1 cellular context compared by ENCODE assay signal in the genomic region with DNA sequence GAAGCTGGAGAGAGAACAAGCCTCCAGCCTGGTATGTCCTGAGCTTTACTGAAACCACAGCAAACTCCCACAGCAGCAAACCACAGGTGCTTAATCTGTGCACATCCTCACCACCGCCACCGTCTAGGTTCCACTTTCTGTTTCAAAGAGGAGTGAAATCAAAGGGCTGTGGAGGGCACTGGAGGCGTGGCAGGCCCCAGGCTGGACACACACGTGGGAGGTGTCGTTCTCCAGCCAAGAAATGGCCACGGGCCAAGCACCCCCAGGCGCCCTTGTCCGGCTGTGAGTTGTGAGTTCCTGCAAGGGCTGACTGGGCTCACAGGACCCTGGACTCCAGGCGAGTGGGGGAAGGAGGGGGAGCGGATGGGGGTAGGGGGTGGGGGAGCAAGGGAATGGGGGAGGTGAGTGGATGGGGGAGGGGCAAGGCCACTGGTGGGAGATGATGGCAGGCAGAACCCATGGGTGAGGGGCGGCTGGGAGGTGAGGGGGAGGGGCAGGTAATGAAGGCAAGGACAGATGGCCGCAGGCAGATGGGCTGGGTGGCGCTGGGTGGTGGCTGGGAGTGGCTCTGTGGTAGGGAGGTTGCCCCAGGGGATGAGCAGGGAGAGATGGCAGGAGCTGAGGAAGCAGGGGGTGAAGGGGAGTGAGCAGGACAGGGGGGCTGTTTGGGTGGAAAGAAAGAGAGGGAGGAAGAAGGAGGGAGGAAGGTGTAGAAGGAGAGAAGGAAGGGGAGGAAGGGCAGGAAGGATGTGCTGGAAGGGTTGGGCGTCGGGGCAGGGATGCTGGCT.
TF ChIP-seq lines count a peak whose summit lies in the region.

No MANE protein-coding gene starts in this region.

TF ChIP-seq in K562, 482 proteins besides CTCF, POLR2A, EP300 and RAD21 (continued from another document):
- TF ChIP-seq, protein P1, sequence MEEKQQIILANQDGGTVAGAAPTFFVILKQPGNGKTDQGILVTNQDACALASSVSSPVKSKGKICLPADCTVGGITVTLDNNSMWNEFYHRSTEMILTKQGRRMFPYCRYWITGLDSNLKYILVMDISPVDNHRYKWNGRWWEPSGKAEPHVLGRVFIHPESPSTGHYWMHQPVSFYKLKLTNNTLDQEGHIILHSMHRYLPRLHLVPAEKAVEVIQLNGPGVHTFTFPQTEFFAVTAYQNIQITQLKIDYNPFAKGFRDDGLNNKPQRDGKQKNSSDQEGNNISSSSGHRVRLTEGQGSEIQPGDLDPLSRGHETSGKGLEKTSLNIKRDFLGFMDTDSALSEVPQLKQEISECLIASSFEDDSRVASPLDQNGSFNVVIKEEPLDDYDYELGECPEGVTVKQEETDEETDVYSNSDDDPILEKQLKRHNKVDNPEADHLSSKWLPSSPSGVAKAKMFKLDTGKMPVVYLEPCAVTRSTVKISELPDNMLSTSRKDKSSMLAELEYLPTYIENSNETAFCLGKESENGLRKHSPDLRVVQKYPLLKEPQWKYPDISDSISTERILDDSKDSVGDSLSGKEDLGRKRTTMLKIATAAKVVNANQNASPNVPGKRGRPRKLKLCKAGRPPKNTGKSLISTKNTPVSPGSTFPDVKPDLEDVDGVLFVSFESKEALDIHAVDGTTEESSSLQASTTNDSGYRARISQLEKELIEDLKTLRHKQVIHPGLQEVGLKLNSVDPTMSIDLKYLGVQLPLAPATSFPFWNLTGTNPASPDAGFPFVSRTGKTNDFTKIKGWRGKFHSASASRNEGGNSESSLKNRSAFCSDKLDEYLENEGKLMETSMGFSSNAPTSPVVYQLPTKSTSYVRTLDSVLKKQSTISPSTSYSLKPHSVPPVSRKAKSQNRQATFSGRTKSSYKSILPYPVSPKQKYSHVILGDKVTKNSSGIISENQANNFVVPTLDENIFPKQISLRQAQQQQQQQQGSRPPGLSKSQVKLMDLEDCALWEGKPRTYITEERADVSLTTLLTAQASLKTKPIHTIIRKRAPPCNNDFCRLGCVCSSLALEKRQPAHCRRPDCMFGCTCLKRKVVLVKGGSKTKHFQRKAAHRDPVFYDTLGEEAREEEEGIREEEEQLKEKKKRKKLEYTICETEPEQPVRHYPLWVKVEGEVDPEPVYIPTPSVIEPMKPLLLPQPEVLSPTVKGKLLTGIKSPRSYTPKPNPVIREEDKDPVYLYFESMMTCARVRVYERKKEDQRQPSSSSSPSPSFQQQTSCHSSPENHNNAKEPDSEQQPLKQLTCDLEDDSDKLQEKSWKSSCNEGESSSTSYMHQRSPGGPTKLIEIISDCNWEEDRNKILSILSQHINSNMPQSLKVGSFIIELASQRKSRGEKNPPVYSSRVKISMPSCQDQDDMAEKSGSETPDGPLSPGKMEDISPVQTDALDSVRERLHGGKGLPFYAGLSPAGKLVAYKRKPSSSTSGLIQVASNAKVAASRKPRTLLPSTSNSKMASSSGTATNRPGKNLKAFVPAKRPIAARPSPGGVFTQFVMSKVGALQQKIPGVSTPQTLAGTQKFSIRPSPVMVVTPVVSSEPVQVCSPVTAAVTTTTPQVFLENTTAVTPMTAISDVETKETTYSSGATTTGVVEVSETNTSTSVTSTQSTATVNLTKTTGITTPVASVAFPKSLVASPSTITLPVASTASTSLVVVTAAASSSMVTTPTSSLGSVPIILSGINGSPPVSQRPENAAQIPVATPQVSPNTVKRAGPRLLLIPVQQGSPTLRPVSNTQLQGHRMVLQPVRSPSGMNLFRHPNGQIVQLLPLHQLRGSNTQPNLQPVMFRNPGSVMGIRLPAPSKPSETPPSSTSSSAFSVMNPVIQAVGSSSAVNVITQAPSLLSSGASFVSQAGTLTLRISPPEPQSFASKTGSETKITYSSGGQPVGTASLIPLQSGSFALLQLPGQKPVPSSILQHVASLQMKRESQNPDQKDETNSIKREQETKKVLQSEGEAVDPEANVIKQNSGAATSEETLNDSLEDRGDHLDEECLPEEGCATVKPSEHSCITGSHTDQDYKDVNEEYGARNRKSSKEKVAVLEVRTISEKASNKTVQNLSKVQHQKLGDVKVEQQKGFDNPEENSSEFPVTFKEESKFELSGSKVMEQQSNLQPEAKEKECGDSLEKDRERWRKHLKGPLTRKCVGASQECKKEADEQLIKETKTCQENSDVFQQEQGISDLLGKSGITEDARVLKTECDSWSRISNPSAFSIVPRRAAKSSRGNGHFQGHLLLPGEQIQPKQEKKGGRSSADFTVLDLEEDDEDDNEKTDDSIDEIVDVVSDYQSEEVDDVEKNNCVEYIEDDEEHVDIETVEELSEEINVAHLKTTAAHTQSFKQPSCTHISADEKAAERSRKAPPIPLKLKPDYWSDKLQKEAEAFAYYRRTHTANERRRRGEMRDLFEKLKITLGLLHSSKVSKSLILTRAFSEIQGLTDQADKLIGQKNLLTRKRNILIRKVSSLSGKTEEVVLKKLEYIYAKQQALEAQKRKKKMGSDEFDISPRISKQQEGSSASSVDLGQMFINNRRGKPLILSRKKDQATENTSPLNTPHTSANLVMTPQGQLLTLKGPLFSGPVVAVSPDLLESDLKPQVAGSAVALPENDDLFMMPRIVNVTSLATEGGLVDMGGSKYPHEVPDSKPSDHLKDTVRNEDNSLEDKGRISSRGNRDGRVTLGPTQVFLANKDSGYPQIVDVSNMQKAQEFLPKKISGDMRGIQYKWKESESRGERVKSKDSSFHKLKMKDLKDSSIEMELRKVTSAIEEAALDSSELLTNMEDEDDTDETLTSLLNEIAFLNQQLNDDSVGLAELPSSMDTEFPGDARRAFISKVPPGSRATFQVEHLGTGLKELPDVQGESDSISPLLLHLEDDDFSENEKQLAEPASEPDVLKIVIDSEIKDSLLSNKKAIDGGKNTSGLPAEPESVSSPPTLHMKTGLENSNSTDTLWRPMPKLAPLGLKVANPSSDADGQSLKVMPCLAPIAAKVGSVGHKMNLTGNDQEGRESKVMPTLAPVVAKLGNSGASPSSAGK (IDR thresholded peaks at IDR 0.05): no peak
- TF ChIP-seq, protein P2, sequence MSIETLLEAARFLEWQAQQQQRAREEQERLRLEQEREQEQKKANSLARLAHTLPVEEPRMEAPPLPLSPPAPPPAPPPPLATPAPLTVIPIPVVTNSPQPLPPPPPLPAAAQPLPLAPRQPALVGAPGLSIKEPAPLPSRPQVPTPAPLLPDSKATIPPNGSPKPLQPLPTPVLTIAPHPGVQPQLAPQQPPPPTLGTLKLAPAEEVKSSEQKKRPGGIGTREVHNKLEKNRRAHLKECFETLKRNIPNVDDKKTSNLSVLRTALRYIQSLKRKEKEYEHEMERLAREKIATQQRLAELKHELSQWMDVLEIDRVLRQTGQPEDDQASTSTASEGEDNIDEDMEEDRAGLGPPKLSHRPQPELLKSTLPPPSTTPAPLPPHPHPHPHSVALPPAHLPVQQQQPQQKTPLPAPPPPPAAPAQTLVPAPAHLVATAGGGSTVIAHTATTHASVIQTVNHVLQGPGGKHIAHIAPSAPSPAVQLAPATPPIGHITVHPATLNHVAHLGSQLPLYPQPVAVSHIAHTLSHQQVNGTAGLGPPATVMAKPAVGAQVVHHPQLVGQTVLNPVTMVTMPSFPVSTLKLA (conservative IDR thresholded peaks at IDR 0.05): peak in 1 of 2 experiments; percentile 41; a peak in 1 of 4 replicates
- no peak for TF ChIP-seq NELFE (IDR thresholded peaks at IDR 0.05; ENCODE audit: insufficient read depth, insufficient read length)
- TF ChIP-seq IFI16 (CRISPR knock-in tag; IDR thresholded peaks at IDR 0.05): no peak
- TF ChIP-seq PRPF4 (IDR thresholded peaks at IDR 0.05; ENCODE audit: insufficient read depth, low read depth, low read length, poor library complexity, severe bottlenecking): no peak
- TF ChIP-seq RHOXF2B (CRISPR knock-in tag; conservative IDR thresholded peaks at IDR 0.05): no peak
- no peak for TF ChIP-seq ZC3H8 (IDR thresholded peaks at IDR 0.05)
- TF ChIP-seq, protein P3, sequence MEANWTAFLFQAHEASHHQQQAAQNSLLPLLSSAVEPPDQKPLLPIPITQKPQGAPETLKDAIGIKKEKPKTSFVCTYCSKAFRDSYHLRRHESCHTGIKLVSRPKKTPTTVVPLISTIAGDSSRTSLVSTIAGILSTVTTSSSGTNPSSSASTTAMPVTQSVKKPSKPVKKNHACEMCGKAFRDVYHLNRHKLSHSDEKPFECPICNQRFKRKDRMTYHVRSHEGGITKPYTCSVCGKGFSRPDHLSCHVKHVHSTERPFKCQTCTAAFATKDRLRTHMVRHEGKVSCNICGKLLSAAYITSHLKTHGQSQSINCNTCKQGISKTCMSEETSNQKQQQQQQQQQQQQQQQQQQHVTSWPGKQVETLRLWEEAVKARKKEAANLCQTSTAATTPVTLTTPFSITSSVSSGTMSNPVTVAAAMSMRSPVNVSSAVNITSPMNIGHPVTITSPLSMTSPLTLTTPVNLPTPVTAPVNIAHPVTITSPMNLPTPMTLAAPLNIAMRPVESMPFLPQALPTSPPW (CRISPR knock-in tag; IDR thresholded peaks at IDR 0.05): peak; percentile 56; the same call in 1 of the 2 replicates
- no peak for TF ChIP-seq FOXJ2 (tag; IDR thresholded peaks at IDR 0.05)
- no peak for TF ChIP-seq C11orf30 (IDR thresholded peaks at IDR 0.05; ENCODE audit: low read depth)
- TF ChIP-seq FOXK2 (conservative IDR thresholded peaks at IDR 0.05 in 1 of 2, IDR thresholded peaks at IDR 0.05 in 1 of 2; ENCODE audit: low read depth in 2 of 2): no peak
- TF ChIP-seq GTF2A2 (tag; IDR thresholded peaks at IDR 0.05): no peak
- no peak for TF ChIP-seq CCNT2 (IDR thresholded peaks at IDR 0.05; ENCODE audit: borderline replicate concordance, extremely low read depth, insufficient read length, low read depth, low read length)
- TF ChIP-seq FOXM1 (IDR thresholded peaks at IDR 0.05; ENCODE audit: low read depth): no peak
- no peak for TF ChIP-seq FOXM1 (CRISPR knock-in tag; IDR thresholded peaks at IDR 0.05; ENCODE audit: low read depth)
- TF ChIP-seq FUS (optimal IDR thresholded peaks at IDR 0.05; ENCODE audit: low read depth, low read length): no peak
- no peak for TF ChIP-seq KLF1 (tag; IDR thresholded peaks at IDR 0.05)
- TF ChIP-seq ZFP1 (CRISPR knock-in tag; IDR thresholded peaks at IDR 0.05): no peak
- TF ChIP-seq SIN3A (IDR thresholded peaks at IDR 0.05; ENCODE audit: borderline replicate concordance in 2 of 2, control insufficient read depth in 1 of 2, low read depth in 2 of 2, low read length in 2 of 2): 0 out of 4 replicates have a peak, but pooled peaks of 1 of the 2 experiments have one; percentile 18
- TF ChIP-seq SP2 (IDR thresholded peaks at IDR 0.05; ENCODE audit: extremely low read depth, low read depth, low read length, poor library complexity, severe bottlenecking): no peak
- no peak for TF ChIP-seq SOX6 (IDR thresholded peaks at IDR 0.05)
- TF ChIP-seq ZNF143 (CRISPR knock-in tag; IDR thresholded peaks at IDR 0.05): no peak
- TF ChIP-seq CEBPG (CRISPR knock-in tag; IDR thresholded peaks at IDR 0.05): no peak
- TF ChIP-seq CEBPG (tag; conservative IDR thresholded peaks at IDR 0.05 in 1 of 2, IDR thresholded peaks at IDR 0.05 in 1 of 2): no peak
- TF ChIP-seq, protein P4, sequence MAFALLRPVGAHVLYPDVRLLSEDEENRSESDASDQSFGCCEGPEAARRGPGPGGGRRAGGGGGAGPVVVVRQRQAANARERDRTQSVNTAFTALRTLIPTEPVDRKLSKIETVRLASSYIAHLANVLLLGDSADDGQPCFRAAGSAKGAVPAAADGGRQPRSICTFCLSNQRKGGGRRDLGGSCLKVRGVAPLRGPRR (CRISPR knock-in tag; IDR thresholded peaks at IDR 0.05): no peak
- TF ChIP-seq DACH1 (IDR thresholded peaks at IDR 0.05; ENCODE audit: partially characterized antibody): no peak
- TF ChIP-seq GATAD2B (IDR thresholded peaks at IDR 0.05; ENCODE audit: borderline replicate concordance): no peak
- TF ChIP-seq SAFB (IDR thresholded peaks at IDR 0.05; ENCODE audit: borderline replicate concordance, low read depth, low read length): no peak
